ENCODE assay signal across 22 cellular contexts in the genomic region with DNA sequence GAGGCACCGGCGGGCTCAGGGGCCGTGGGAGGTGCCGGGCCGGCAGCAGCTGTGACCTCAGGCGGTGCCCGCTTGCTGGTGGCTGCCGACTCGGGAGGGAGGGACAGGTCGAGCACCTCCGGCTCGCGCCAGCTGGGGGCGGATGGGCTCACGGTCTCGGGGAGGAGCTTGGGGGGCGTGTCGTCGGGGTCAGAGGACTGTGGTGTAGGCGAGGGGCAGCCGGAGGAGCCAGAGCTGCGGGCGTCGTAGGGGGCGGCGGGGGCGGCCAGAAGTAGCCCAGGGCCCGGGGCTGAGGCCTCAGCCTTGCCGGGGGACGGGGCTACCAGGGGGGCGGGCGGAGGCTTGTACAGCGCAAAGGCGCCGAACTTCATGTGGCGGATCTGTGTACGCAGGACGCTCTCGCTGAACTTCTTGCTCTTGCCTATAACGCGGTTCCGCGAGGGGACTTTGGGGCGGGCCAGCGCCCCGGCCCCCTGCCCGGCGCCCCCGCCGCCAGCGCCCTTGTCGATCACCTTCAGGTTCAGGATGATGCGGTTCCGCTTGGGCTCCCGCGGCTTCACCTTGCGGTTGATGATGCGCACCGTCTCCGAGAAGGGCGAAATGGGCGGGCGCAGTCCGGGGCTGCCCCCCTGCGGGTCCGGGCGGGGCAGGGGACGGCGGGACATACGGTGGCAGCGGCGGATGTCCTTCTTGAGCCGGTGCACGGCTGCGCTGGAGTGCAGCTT. TPM values are rescaled to one million over a fixed set of nuclear protein-coding genes. Genes with fewer than 3 reads are reported as not detected.
A peak's percentile ranks its signal among the peaks of the same experiment; 100 is the strongest.
DNase-seq lines count a peak whose midpoint lies in the region; ATAC-seq, FAIRE-seq and TF ChIP-seq lines count a peak whose summit lies in the region.
"Had no signal": no experiment of that assay in that cellular context is flagged by ENCODE, and none has a peak within 500 bp of the region (broad histone marks: within the 10 kb centered on the region; RNA-seq: fewer than 3 reads in every experiment).

No MANE protein-coding gene starts in this region.

- peak; percentile 55 for ATAC-seq in WTC11
- ATAC-seq in HG03520 (IDR thresholded peaks at IDR 0.05; ENCODE audit: unreplicated experiment), result no peak
- no peak for ATAC-seq in GM18867 (IDR thresholded peaks at IDR 0.05; ENCODE audit: unreplicated experiment)
- ATAC-seq: left lung; stimulated activated effector memory CD8-positive, alpha-beta T cell treated with anti-CD3 and anti-CD28 coated beads, Interleukin-12 subunit alpha, Interleukin-12 subunit beta, amount 100 ng/mL, for 72 hours had no signal

- H3K36me3 ChIP-seq in kidney (ENCODE audit: control insufficient read depth in 1 of 2, insufficient read depth in 2 of 2, low read length in 2 of 2), result peaks cover 0 to 3% of the 10 kb centered on the region in 2 donors
- peaks cover 0 to 67% (median 25%) of the 10 kb centered on the region in 6 donors for H3K36me3 ChIP-seq in spleen

- FAIRE-seq in kidney (lab: Jason Lieb, UNC), result no peak
- FAIRE-seq: bronchial epithelial cell had no signal

- H3K27me3 ChIP-seq in spleen (replicated peaks in 1 of 7), result no peaks in the 10 kb centered on the region
- H3K27me3 ChIP-seq: BLaER1 treated with 17β-estradiol and CSF1 and Interleukin-3, amounts not matched to agents 10 nM and 100 nM; left lung; tibial nerve had no signal

- H3K27ac ChIP-seq in kidney (ENCODE audit: low read depth in 2 of 2, low read length in 2 of 2) (no peak overlapping the region), spleen (peak overlapping the region in 7 of 8 donors; percentile 46 to 84 (median 76))
- H3K27ac ChIP-seq: parathyroid adenoma had no signal

- CTCF ChIA-PET in WTC11 (lab: Charles Lee), result interaction anchor here (0.6 to 1.2 kb wide), 7 partner anchors 16 to 534 kb away, joined by 3 to 16 read pairs (median 3); no protein-coding TSS in a partner anchor

- H3K4me1 ChIP-seq in kidney (ENCODE audit: control insufficient read depth in 1 of 2, insufficient read depth in 1 of 2, low read depth in 1 of 2, low read length in 2 of 2), result peaks cover 7 to 23% of the 10 kb centered on the region in 2 donors
- H3K4me1 ChIP-seq in spleen, result peaks cover 33 to 100% (median 82%) of the 10 kb centered on the region in 6 donors

- no peak overlapping the region for H3K9ac ChIP-seq in kidney (ENCODE audit: low read length in 2 of 2)
- H3K9ac ChIP-seq: parathyroid adenoma had no signal

- 73 to 84% (median 81%) methylated on average over 45 to 75 of the region's 75 CpGs for WGBS in spleen, 5 donors

- no peak overlapping the region for H3K27ac Mint-ChIP-seq in WTC11
- H3K27ac Mint-ChIP-seq: activated T-helper 1 cell treated with anti-CD3 and anti-CD28 coated beads, Interleukin-12 subunit alpha, Interleukin-12 subunit beta, Interleukin-2, Interleukin-4 antibody, amounts not matched to agents 30 ng/mL and 10 ng/mL and 1 ng/mL, durations not matched to agents 14 hours and 24 hours and 36 hours had no signal

- peaks cover 13% of the 10 kb centered on the region; the same call in 1 of the 2 replicates for H3K36me3 Mint-ChIP-seq in WTC11

- peaks cover 36% of the 10 kb centered on the region for H3K4me1 Mint-ChIP-seq in WTC11

- H3K9me3 Mint-ChIP-seq in WTC11, result no peaks in the 10 kb centered on the region
- H3K9me3 Mint-ChIP-seq: activated T-helper 1 cell treated with anti-CD3 and anti-CD28 coated beads, Interleukin-12 subunit alpha, Interleukin-12 subunit beta, Interleukin-2, Interleukin-4 antibody, amounts not matched to agents 30 ng/mL and 10 ng/mL and 1 ng/mL, durations not matched to agents 14 hours and 24 hours and 36 hours; stimulated activated effector memory CD8-positive, alpha-beta T cell treated with anti-CD3 and anti-CD28 coated beads, Interleukin-12 subunit alpha, Interleukin-12 subunit beta, amount 100 ng/mL, for 72 hours had no signal

- H3K4me3 ChIP-seq in kidney (ENCODE audit: low read length in 2 of 2) (no peak overlapping the region), spleen (peak overlapping the region in 7 of 8 donors; percentile 25 to 65 (median 38))
- H3K4me3 ChIP-seq: BLaER1 treated with 17β-estradiol and CSF1 and Interleukin-3, amounts not matched to agents 10 nM and 100 nM; left lung; tibial nerve had no signal

- H3K4me3 Mint-ChIP-seq in WTC11, result no peak overlapping the region
- H3K4me3 Mint-ChIP-seq: activated T-helper 1 cell treated with anti-CD3 and anti-CD28 coated beads, Interleukin-12 subunit alpha, Interleukin-12 subunit beta, Interleukin-2, Interleukin-4 antibody, amounts not matched to agents 30 ng/mL and 10 ng/mL and 1 ng/mL, durations not matched to agents 14 hours and 24 hours and 36 hours; stimulated activated effector memory CD8-positive, alpha-beta T cell treated with anti-CD3 and anti-CD28 coated beads, Interleukin-12 subunit alpha, Interleukin-12 subunit beta, amount 100 ng/mL, for 72 hours had no signal

- no peak for TF ChIP-seq POLR2A in spleen (IDR thresholded peaks at IDR 0.05)

- DNase-seq in activated CD8-positive, alpha-beta memory T cell treated with anti-CD3 and anti-CD28 coated beads for 24 hours, result peak; percentile 56
- no peak for DNase-seq in activated CD8-positive, alpha-beta memory T cell treated with anti-CD3 and anti-CD28 coated beads, Interleukin-2, amount 50 U/mL, for 48 hours
- DNase-seq in WTC11 (ENCODE audit: low spot score) (peak; percentile 70), kidney (peak; percentile 84), spleen (peak; percentile 88)
- no peak for DNase-seq in activated naive CD4-positive, alpha-beta T cell (lab: John Stamatoyannopoulos, UW)
- DNase-seq: activated CD4-positive, alpha-beta T cell treated with anti-CD3 and anti-CD28 coated beads, Interleukin-2, amount 50 U/mL, for 4 hours; effector CD4-positive, alpha-beta T cell; HCEC 1CT; hypothalamus; NCI-H146; NCI-H345; stimulated activated CD4-positive, alpha-beta T cell treated with anti-CD3 and anti-CD28 coated beads, Interleukin-12 subunit alpha, Interleukin-12 subunit beta, amount 100 ng/mL, for 4 hours had no signal

- H3K27me3 Mint-ChIP-seq in WTC11 (ENCODE audit: low read depth), result no peaks in the 10 kb centered on the region

- POLR2A ChIA-PET in WTC11 (lab: Charles Lee), result no interaction called here

- TF ChIP-seq CTCF in WTC11 (IDR thresholded peaks at IDR 0.05), result no peak
- no peak for TF ChIP-seq CTCF in kidney (IDR thresholded peaks at IDR 0.05; ENCODE audit: borderline replicate concordance, extremely low read depth, insufficient read depth)
- TF ChIP-seq CTCF in spleen (IDR thresholded peaks at IDR 0.05 in 8 of 11, conservative IDR thresholded peaks at IDR 0.05 in 3 of 11), result peak in 2 of 11 experiments; percentile 6 to 12

- H3K9me3 ChIP-seq in kidney (ENCODE audit: control insufficient read depth in 1 of 2, low read length in 2 of 2) (no peaks in the 10 kb centered on the region), spleen (no peaks in the 10 kb centered on the region)
- H3K9me3 ChIP-seq: BLaER1 treated with 17β-estradiol and CSF1 and Interleukin-3, amounts not matched to agents 10 nM and 100 nM; left lung; tibial nerve had no signal

- intact Hi-C loops in kidney (cut with DNase I) (loop anchor here (10.0 kb wide), 2 partner anchors 138 to 248 kb away; no protein-coding TSS in a partner anchor), spleen (cut with DNase I; ENCODE audit: low total_unique reads) (no loop called here)

TF ChIP-seq in WTC11, 78 proteins besides CTCF, POLR2A, EP300 and RAD21:
- no peak for TF ChIP-seq FOXK1 (CRISPR knock-in tag; IDR thresholded peaks at IDR 0.05)
- no peak for TF ChIP-seq NR1H2 (CRISPR knock-in tag; IDR thresholded peaks at IDR 0.05)

RNA-seq across cellular contexts. Expression of gene CBX6, which starts 5.5 kb away (rescaled TPM):
- total RNA-seq in WTC11 (2021), result 21.5 to 27.0 TPM (median 23.8 TPM) in 3 replicates
- total RNA-seq in kidney, result 113 TPM
- 24.9 TPM for polyA plus RNA-seq in kidney (ENCODE audit: insufficient read depth, low read depth, low replicate concordance)
- total RNA-seq in spleen, result 10 to 100 TPM; 35.8 to 72.2 (median 49.2) TPM
- polyA plus RNA-seq in spleen, result 10 to 100 TPM; 10.2 to 26.3 (median 11.3) TPM

RNA-seq across cellular contexts. Expression of gene NPTXR, which starts 22.7 kb away (rescaled TPM):
- total RNA-seq in WTC11 (2021) (10.4 to 11.2 TPM (median 10.6 TPM) in 3 replicates), kidney (12.5 TPM), spleen (10 to 100 TPM in 1 of 7 donors, 1 to 10 TPM in 6; 3.8 to 11.5 (median 5.0) TPM)
- polyA plus RNA-seq in kidney (ENCODE audit: insufficient read depth, low read depth, low replicate concordance) (1.1 TPM), spleen (1 to 10 TPM in 1 of 3 donors, under 1 TPM in 2; 0.24 to 1.2 (median 0.53) TPM)

Comparison
In these comparisons a context has a peak if more than half of its experiments do, and no peak if none do; other contexts are left out.
1. DNase-seq: peak in activated CD8-positive, alpha-beta memory T cell treated with anti-CD3 and anti-CD28 coated beads for 24 hours (single experiment), WTC11 (single experiment), kidney (single experiment) and spleen (single experiment); none in activated CD8-positive, alpha-beta memory T cell treated with anti-CD3 and anti-CD28 coated beads, Interleukin-2, amount 50 U/mL, for 48 hours (single experiment) and activated naive CD4-positive, alpha-beta T cell (0 of 4).
2. H3K27ac ChIP-seq: peak in spleen (7 of 8); none in kidney (0 of 2).
3. H3K4me3 ChIP-seq: peak in spleen (7 of 8); none in kidney (0 of 2).